In genomic region chr4:124083706-124084105, GRCh38 we compare ENCODE assay signal across 37 cellular contexts.
"Had no signal": no experiment of that assay in that cellular context is flagged by ENCODE, and none has a peak within 500 bp of the region (broad histone marks: within the 10 kb centered on the region; RNA-seq: fewer than 3 reads in every experiment).

No MANE protein-coding gene starts in this region.

- H3K36me3 ChIP-seq: brain microvascular endothelial cell, MG63, SJSA1, WERI-Rb-1 had no signal

- H3K27ac ChIP-seq: brain microvascular endothelial cell, SJSA1, WERI-Rb-1 had no signal

- H3K36me3 Mint-ChIP-seq: activated CD8-positive, alpha-beta memory T cell treated with anti-CD3 and anti-CD28 coated beads, Interleukin-2, amount 10 ng/mL, durations not matched to agents 7 days and 5 days; activated naive CD4-positive, alpha-beta T cell treated with anti-CD3 and anti-CD28 coated beads, Interleukin-2, amount 10 ng/mL, durations not matched to agents 7 days and 5 days; activated naive CD8-positive, alpha-beta T cell had no signal

- H3K9me3 Mint-ChIP-seq: activated CD4-positive, alpha-beta memory T cell treated with anti-CD3 and anti-CD28 coated beads, Interleukin-2, amount 10 ng/mL, durations not matched to agents 7 days and 5 days; activated naive CD4-positive, alpha-beta T cell treated with anti-CD3 and anti-CD28 coated beads, Interleukin-2, amount 10 ng/mL, durations not matched to agents 7 days and 5 days had no signal

- H3K4me1 Mint-ChIP-seq: activated CD4-positive, alpha-beta memory T cell treated with anti-CD3 and anti-CD28 coated beads, Interleukin-2, amount 10 ng/mL, durations not matched to agents 7 days and 5 days; activated CD8-positive, alpha-beta memory T cell treated with anti-CD3 and anti-CD28 coated beads, Interleukin-2, amount 10 ng/mL, durations not matched to agents 7 days and 5 days; activated naive CD4-positive, alpha-beta T cell treated with anti-CD3 and anti-CD28 coated beads, Interleukin-2, amount 10 ng/mL, durations not matched to agents 7 days and 5 days; activated naive CD8-positive, alpha-beta T cell treated with anti-CD3 and anti-CD28 coated beads, Interleukin-2, amount 50 U/mL, for 24 hours had no signal

- H3K27ac Mint-ChIP-seq: activated CD4-positive, alpha-beta memory T cell treated with anti-CD3 and anti-CD28 coated beads, Interleukin-2, amount 10 ng/mL, durations not matched to agents 7 days and 5 days; activated CD8-positive, alpha-beta memory T cell treated with anti-CD3 and anti-CD28 coated beads, Interleukin-2, amount 10 ng/mL, durations not matched to agents 7 days and 5 days; activated naive CD4-positive, alpha-beta T cell treated with anti-CD3 and anti-CD28 coated beads, Interleukin-2, amount 10 ng/mL, durations not matched to agents 7 days and 5 days; activated naive CD8-positive, alpha-beta T cell; activated naive CD8-positive, alpha-beta T cell treated with anti-CD3 and anti-CD28 coated beads, Interleukin-2, amount 50 U/mL, for 24 hours had no signal

- H3K4me1 ChIP-seq: SJSA1 had no signal

- H3K4me3 ChIP-seq: MG63, SJSA1 had no signal

- DNase-seq: activated CD4-positive, alpha-beta memory T cell treated with anti-CD3 and anti-CD28 coated beads, Interleukin-2, amount 10 ng/mL, durations not matched to agents 7 days and 5 days; activated CD4-positive, alpha-beta T cell treated with anti-CD3 and anti-CD28 coated beads for 1 hour; activated CD4-positive, alpha-beta T cell treated with anti-CD3 and anti-CD28 coated beads for 48 hours; activated CD4-positive, CD25-positive, alpha-beta regulatory T cell; activated CD8-positive, alpha-beta memory T cell treated with anti-CD3 and anti-CD28 coated beads for 24 hours; activated CD8-positive, alpha-beta memory T cell treated with anti-CD3 and anti-CD28 coated beads, Interleukin-2, amount 10 ng/mL, durations not matched to agents 7 days and 5 days; activated CD8-positive, alpha-beta memory T cell treated with anti-CD3 and anti-CD28 coated beads, Interleukin-2, amount 50 U/mL, for 48 hours; activated effector memory CD4-positive, alpha-beta T cell treated with Interleukin-2 at 50 U/mL for 16 hours; activated naive CD4-positive, alpha-beta T cell treated with anti-CD3 and anti-CD28 coated beads, Interleukin-2, amount 10 ng/mL, durations not matched to agents 7 days and 5 days; activated naive CD8-positive, alpha-beta T cell treated with anti-CD3 and anti-CD28 coated beads, Interleukin-2, amount 50 U/mL, for 24 hours; activated T-cell treated with anti-CD3 and anti-CD28 coated beads, Interleukin-2, amount 50 U/mL, for 48 hours; amniotic stem cell; aorta; brain microvascular endothelial cell; central memory CD4-positive, alpha-beta T cell; Kasumi-1; KG1; MG63; NCI-H1048; NCI-H1105 treated with DMSO at 0.1 percent for 48 hours; NCI-H1436; NCI-H1694; NCI-H1930; NCI-H2081 treated with DMSO at 0.1 percent for 48 hours; NCI-H345; NCI-H510A; NCI-H526; NCI-H748 treated with DMSO at 0.1 percent for 48 hours; SHP77; SW 1271; T-helper 1 cell; T-helper 2 cell; T-helper 9 cell; WERI-Rb-1 had no signal

- ATAC-seq: activated CD8-positive, alpha-beta memory T cell treated with anti-CD3 and anti-CD28 coated beads, Interleukin-2, amount 10 ng/mL, durations not matched to agents 7 days and 5 days; activated naive CD8-positive, alpha-beta T cell treated with anti-CD3 and anti-CD28 coated beads, Interleukin-2, amount 50 U/mL, for 24 hours; Panc1 had no signal

- H3K27me3 Mint-ChIP-seq: activated CD4-positive, alpha-beta memory T cell treated with anti-CD3 and anti-CD28 coated beads, Interleukin-2, amount 10 ng/mL, durations not matched to agents 7 days and 5 days; activated CD8-positive, alpha-beta memory T cell treated with anti-CD3 and anti-CD28 coated beads, Interleukin-2, amount 10 ng/mL, durations not matched to agents 7 days and 5 days; activated naive CD4-positive, alpha-beta T cell treated with anti-CD3 and anti-CD28 coated beads, Interleukin-2, amount 10 ng/mL, durations not matched to agents 7 days and 5 days; activated naive CD8-positive, alpha-beta T cell; activated naive CD8-positive, alpha-beta T cell treated with anti-CD3 and anti-CD28 coated beads, Interleukin-2, amount 50 U/mL, for 24 hours had no signal

- H3K4me3 Mint-ChIP-seq: activated CD4-positive, alpha-beta memory T cell treated with anti-CD3 and anti-CD28 coated beads, Interleukin-2, amount 10 ng/mL, durations not matched to agents 7 days and 5 days; activated CD8-positive, alpha-beta memory T cell treated with anti-CD3 and anti-CD28 coated beads, Interleukin-2, amount 10 ng/mL, durations not matched to agents 7 days and 5 days; activated naive CD4-positive, alpha-beta T cell treated with anti-CD3 and anti-CD28 coated beads, Interleukin-2, amount 10 ng/mL, durations not matched to agents 7 days and 5 days; activated naive CD8-positive, alpha-beta T cell; activated naive CD8-positive, alpha-beta T cell treated with anti-CD3 and anti-CD28 coated beads, Interleukin-2, amount 50 U/mL, for 24 hours had no signal

- H3K27me3 ChIP-seq: brain microvascular endothelial cell, MG63, SJSA1 had no signal
